In genomic region chr2:68187329-68187728, GRCh38 we compare ENCODE assay signal across 19 cellular contexts. TPM values are rescaled to one million over a fixed set of nuclear protein-coding genes. Genes with fewer than 3 reads are reported as not detected.
A peak's percentile ranks its signal among the peaks of the same experiment; 100 is the strongest.
DNase-seq lines count a peak whose midpoint lies in the region; ATAC-seq, FAIRE-seq and TF ChIP-seq lines count a peak whose summit lies in the region.
"Had no signal": no experiment of that assay in that cellular context is flagged by ENCODE, and none has a peak within 500 bp of the region (broad histone marks: within the 10 kb centered on the region; RNA-seq: fewer than 3 reads in every experiment).

No MANE protein-coding gene starts in this region.

- H3K27me3 Mint-ChIP-seq in activated T-cell treated with anti-CD3 and anti-CD28 coated beads, Interleukin-2, amount 50 U/mL, for 72 hours (ENCODE audit: low read depth): no peaks in the 10 kb centered on the region
- H3K27me3 Mint-ChIP-seq in CD4-positive, alpha-beta T cell: no peaks in the 10 kb centered on the region
- H3K27me3 Mint-ChIP-seq in T-helper 17 cell (no peaks in the 10 kb centered on the region), mesothelial cell of epicardium (ENCODE audit: low read depth) (no peaks in the 10 kb centered on the region), endothelial cell (ENCODE audit: unreplicated experiment) (no peaks in the 10 kb centered on the region)

- no peaks in the 10 kb centered on the region for H3K27me3 ChIP-seq in CD4-positive, alpha-beta T cell (ENCODE audit: control insufficient read depth, insufficient read depth, low read length)

- TF ChIP-seq CTCF in CD4-positive, alpha-beta T cell (IDR thresholded peaks at IDR 0.05): no peak
- TF ChIP-seq CTCF in mesothelial cell of epicardium (IDR thresholded peaks at IDR 0.05; ENCODE audit: unreplicated experiment): no peak
- TF ChIP-seq CTCF in endothelial cell (IDR thresholded peaks at IDR 0.05; ENCODE audit: unreplicated experiment): no peak

- intact Hi-C loops in CD4-positive, alpha-beta T cell (cut with DNase I, micrococcal nuclease): loop anchor here in 1 of 2 experiments (5.0 kb wide), 1 partner anchor 60 kb away; no protein-coding TSS in a partner anchor

- POLR2A ChIA-PET in CD4-positive, alpha-beta T cell (lab: Charles Lee): no interaction called here

- no peak for ATAC-seq in activated T-cell treated with anti-CD3 and anti-CD28 coated beads, Interleukin-2, amount 50 U/mL, for 72 hours (replicated peaks in 1 of 2)
- no peak for ATAC-seq in CD4-positive, alpha-beta T cell (ENCODE audit: poor library complexity)
- ATAC-seq in T-helper 17 cell: no peak
- ATAC-seq: PC-3 had no signal

- H3K27ac Mint-ChIP-seq in activated T-cell treated with anti-CD3 and anti-CD28 coated beads, Interleukin-2, amount 50 U/mL, for 72 hours: peak overlapping the region; percentile 96
- peak overlapping the region; percentile 65 for H3K27ac Mint-ChIP-seq in CD4-positive, alpha-beta T cell
- H3K27ac Mint-ChIP-seq in T-helper 17 cell (peak overlapping the region; percentile 89), mesothelial cell of epicardium (peak overlapping the region; percentile 53), endothelial cell (ENCODE audit: unreplicated experiment) (no peak overlapping the region)

- CTCF ChIA-PET in CD4-positive, alpha-beta T cell (lab: Charles Lee): interaction anchor here (0.9 kb wide), 1 partner anchor 46 kb away, joined by 3 read pairs; no protein-coding TSS in a partner anchor

- DNase-seq in activated T-cell treated with anti-CD3 and anti-CD28 coated beads, Interleukin-2, amount 50 U/mL, for 72 hours: no peak
- DNase-seq in activated T-cell treated with anti-CD3 and anti-CD28 coated beads, Interleukin-2, amount 50 U/mL, for 1 hour: no peak
- DNase-seq in CD4-positive, alpha-beta T cell: no peak
- no peak for DNase-seq in T-helper 17 cell
- DNase-seq in mesothelial cell of epicardium (ENCODE audit: low spot score in 2 of 2, unreplicated experiment in 2 of 2): no peak
- DNase-seq in activated CD4-positive, CD25-positive, alpha-beta regulatory T cell (lab: John Stamatoyannopoulos, UW): no peak
- DNase-seq in frontal cortex (ENCODE audit: low spot score in 2 of 2): no peak
- no peak for DNase-seq in endothelial cell (ENCODE audit: low spot score)
- DNase-seq: C1 segment of cervical spinal cord, Caco-2, DMS53, H9, NCI-H1048, NCI-H146, NCI-H510A treated with DMSO at 0.1 percent for 48 hours, NCI-H82, PC-3 had no signal

- H3K27ac ChIP-seq in CD4-positive, alpha-beta T cell (ENCODE audit: low read depth, low read length): no peak overlapping the region
- H3K27ac ChIP-seq: RWPE1 had no signal

- H3K4me1 Mint-ChIP-seq in activated T-cell treated with anti-CD3 and anti-CD28 coated beads, Interleukin-2, amount 50 U/mL, for 72 hours (ENCODE audit: low read depth): peaks cover 48% of the 10 kb centered on the region
- peaks cover 71% of the 10 kb centered on the region for H3K4me1 Mint-ChIP-seq in CD4-positive, alpha-beta T cell (ENCODE audit: low read depth)
- H3K4me1 Mint-ChIP-seq in T-helper 17 cell (peaks cover 23% of the 10 kb centered on the region), mesothelial cell of epicardium (peaks cover 17% of the 10 kb centered on the region), endothelial cell (ENCODE audit: unreplicated experiment) (peaks cover 12% of the 10 kb centered on the region)

- no peaks in the 10 kb centered on the region for H3K9me3 ChIP-seq in CD4-positive, alpha-beta T cell (ENCODE audit: control insufficient read depth, low read length)
- no peaks in the 10 kb centered on the region for H3K9me3 ChIP-seq in T-helper 17 cell (ENCODE audit: control insufficient read depth, low read length, poor library complexity, severe bottlenecking)
- H3K9me3 ChIP-seq: Caco-2 had no signal

- no peaks in the 10 kb centered on the region for H3K9me3 Mint-ChIP-seq in activated T-cell treated with anti-CD3 and anti-CD28 coated beads, Interleukin-2, amount 50 U/mL, for 72 hours
- H3K9me3 Mint-ChIP-seq in CD4-positive, alpha-beta T cell: no peaks in the 10 kb centered on the region
- H3K9me3 Mint-ChIP-seq in mesothelial cell of epicardium (no peaks in the 10 kb centered on the region), endothelial cell (ENCODE audit: unreplicated experiment) (no peaks in the 10 kb centered on the region)
- H3K9me3 Mint-ChIP-seq: H9 had no signal

- no peak overlapping the region for H3K4me3 Mint-ChIP-seq in activated T-cell treated with anti-CD3 and anti-CD28 coated beads, Interleukin-2, amount 50 U/mL, for 72 hours
- H3K4me3 Mint-ChIP-seq in CD4-positive, alpha-beta T cell: no peak overlapping the region
- H3K4me3 Mint-ChIP-seq in T-helper 17 cell: no peak overlapping the region
- no peak overlapping the region for H3K4me3 Mint-ChIP-seq in mesothelial cell of epicardium
- H3K4me3 Mint-ChIP-seq in endothelial cell (ENCODE audit: unreplicated experiment): no peak overlapping the region
- H3K4me3 Mint-ChIP-seq: H9 had no signal

- no peak for FAIRE-seq in frontal cortex (lab: Jason Lieb, UNC)
- FAIRE-seq: A204.1 had no signal

- H3K36me3 Mint-ChIP-seq in activated T-cell treated with anti-CD3 and anti-CD28 coated beads, Interleukin-2, amount 50 U/mL, for 72 hours (ENCODE audit: insufficient read depth in 2 of 2): peaks cover 4 to 21% of the 10 kb centered on the region in 2 donors
- H3K36me3 Mint-ChIP-seq in CD4-positive, alpha-beta T cell (ENCODE audit: low read depth): peaks cover 48% of the 10 kb centered on the region
- peaks cover 4% of the 10 kb centered on the region for H3K36me3 Mint-ChIP-seq in T-helper 17 cell (ENCODE audit: low read depth)
- peaks cover 14% of the 10 kb centered on the region for H3K36me3 Mint-ChIP-seq in mesothelial cell of epicardium
- peaks cover 4% of the 10 kb centered on the region for H3K36me3 Mint-ChIP-seq in endothelial cell (ENCODE audit: low read depth, unreplicated experiment)

RNA-seq across cellular contexts. Expression of gene PNO1, which starts 29.6 kb away (rescaled TPM):
- 10 to 100 TPM; 12.5 to 18.9 TPM for total RNA-seq in activated T-cell treated with anti-CD3 and anti-CD28 coated beads, Interleukin-2, amount 50 U/mL, for 72 hours
- 10 to 100 TPM; 27.1 to 29.5 TPM for total RNA-seq in CD4-positive, alpha-beta T cell
- 10 to 100 TPM; 20.6 to 26.4 TPM for total RNA-seq in T-helper 17 cell
- 14.0 to 15.2 TPM (median 14.2 TPM) in 3 replicates for total RNA-seq in mesothelial cell of epicardium
- 10.6 TPM for total RNA-seq in frontal cortex
- 11.4 TPM for total RNA-seq in endothelial cell (ENCODE audit: unreplicated experiment)
